1 cellular context compared by ENCODE assay signal in genomic region chr5:150186796-150187356, GRCh38.
A peak's percentile ranks its signal among the peaks of the same experiment; 100 is the strongest.
TF ChIP-seq lines count a peak whose summit lies in the region.

No MANE protein-coding gene starts in this region.

TF ChIP-seq in HepG2, 621 proteins besides CTCF, POLR2A, EP300 and RAD21:
- TF ChIP-seq FLYWCH1 (CRISPR knock-in tag; IDR thresholded peaks at IDR 0.05), result no peak
- peak; percentile 82 for TF ChIP-seq ZNF263 (CRISPR knock-in tag; IDR thresholded peaks at IDR 0.05)
- no peak for TF ChIP-seq ZNF558 (CRISPR knock-in tag; IDR thresholded peaks at IDR 0.05; ENCODE audit: borderline replicate concordance)
- no peak for TF ChIP-seq FIP1L1 (IDR thresholded peaks at IDR 0.05; ENCODE audit: borderline replicate concordance, insufficient read depth, low read depth, low read length)
